Comparison of ENCODE assay signal across 29 cellular contexts in the genomic region with DNA sequence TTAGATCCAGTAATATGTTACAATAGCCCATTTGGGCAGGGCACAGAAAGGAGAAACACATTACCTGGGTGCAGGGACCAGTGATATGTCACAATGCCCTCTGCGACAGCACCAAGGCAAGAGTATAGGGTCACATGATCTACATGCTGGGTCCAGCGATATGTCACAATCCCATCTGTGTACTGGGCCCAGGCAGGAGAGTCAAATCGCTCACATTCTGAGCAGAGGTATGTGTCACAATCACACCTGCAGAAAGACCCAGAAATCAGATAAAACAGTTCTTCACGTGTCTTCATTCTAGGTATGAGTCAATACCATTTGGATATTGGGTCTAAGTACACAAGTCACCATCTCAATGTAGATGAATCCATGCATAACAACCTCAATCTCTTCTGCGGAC.
"Had no signal": no experiment of that assay in that cellular context is flagged by ENCODE, and none has a peak within 500 bp of the region (broad histone marks: within the 10 kb centered on the region; RNA-seq: fewer than 3 reads in every experiment).

No MANE protein-coding gene starts in this region.

- H3K4me3 Mint-ChIP-seq: naive B cell; natural killer cell; nephron; neural progenitor cell; stimulated activated effector memory CD8-positive, alpha-beta T cell treated with anti-CD3 and anti-CD28 coated beads, Interleukin-12 subunit alpha, Interleukin-12 subunit beta, amount 100 ng/mL, for 72 hours; stimulated activated naive B cell treated with anti-CD40 and anti-IgM and Interleukin-4, amounts not matched to agents 10 μg/mL and 1 μg/mL and 100 μg/mL, for 72 hours; stimulated activated naive CD8-positive, alpha-beta T cell treated with anti-CD3 and anti-CD28 coated beads, Interleukin-15, Interleukin-2, amounts not matched to agents 100 ng/mL and 50 ng/mL, for 24 hours had no signal

- H3K4me1 Mint-ChIP-seq: nephron, neural progenitor cell had no signal

- H3K27me3 Mint-ChIP-seq: naive B cell; progenitor cell of endocrine pancreas; stimulated activated naive B cell treated with anti-CD40 and anti-IgM and Interleukin-4, amounts not matched to agents 10 μg/mL and 1 μg/mL and 100 μg/mL, for 72 hours; stimulated activated naive CD8-positive, alpha-beta T cell treated with anti-CD3 and anti-CD28 coated beads, Interleukin-15, Interleukin-2, amounts not matched to agents 100 ng/mL and 50 ng/mL, for 24 hours had no signal

- H3K27ac Mint-ChIP-seq: natural killer cell; nephron; neural progenitor cell; progenitor cell of endocrine pancreas; stimulated activated effector memory CD8-positive, alpha-beta T cell treated with anti-CD3 and anti-CD28 coated beads, Interleukin-12 subunit alpha, Interleukin-12 subunit beta, amount 100 ng/mL, for 72 hours; stimulated activated naive B cell treated with anti-CD40 and anti-IgM and Interleukin-4, amounts not matched to agents 10 μg/mL and 1 μg/mL and 100 μg/mL, for 72 hours; stimulated activated naive CD8-positive, alpha-beta T cell treated with anti-CD3 and anti-CD28 coated beads, Interleukin-15, Interleukin-2, amounts not matched to agents 100 ng/mL and 50 ng/mL, for 24 hours had no signal

- H3K27me3 ChIP-seq: neural progenitor cell, ovary, right lobe of liver, sigmoid colon, suprapubic skin, testis, tibial artery, transverse colon, upper lobe of left lung, vagina had no signal

- H3K9me3 Mint-ChIP-seq: naive B cell; natural killer cell; nephron; stimulated activated effector memory CD8-positive, alpha-beta T cell treated with anti-CD3 and anti-CD28 coated beads, Interleukin-12 subunit alpha, Interleukin-12 subunit beta, amount 100 ng/mL, for 72 hours; stimulated activated naive B cell treated with anti-CD40 and anti-IgM and Interleukin-4, amounts not matched to agents 10 μg/mL and 1 μg/mL and 100 μg/mL, for 72 hours; stimulated activated naive CD8-positive, alpha-beta T cell treated with anti-CD3 and anti-CD28 coated beads, Interleukin-15, Interleukin-2, amounts not matched to agents 100 ng/mL and 50 ng/mL, for 24 hours had no signal

- H3K4me3 ChIP-seq: neural progenitor cell, ovary, psoas muscle, right lobe of liver, sigmoid colon, suprapubic skin, testis, tibial artery, transverse colon, upper lobe of left lung, vagina had no signal

- H3K4me1 ChIP-seq: neural progenitor cell, parathyroid adenoma, psoas muscle, right lobe of liver, sigmoid colon, suprapubic skin, testis, tibial artery, transverse colon, upper lobe of left lung, vagina had no signal

- H3K9me3 ChIP-seq: ovary, psoas muscle, right lobe of liver, sigmoid colon, suprapubic skin, testis, tibial artery, transverse colon, upper lobe of left lung, vagina had no signal

- H3K9ac ChIP-seq: neural progenitor cell, parathyroid adenoma had no signal

- H3K36me3 ChIP-seq: ovary, right lobe of liver had no signal

- DNase-seq: naive B cell; natural killer cell; nucleus accumbens; ovary; posterior cingulate gyrus; psoas muscle; right cardiac atrium; right lobe of liver; sigmoid colon; small intestine; stimulated activated CD4-positive, alpha-beta T cell treated with anti-CD3 and anti-CD28 coated beads, Interleukin-15, amount 100 ng/mL, for 24 hours; stimulated activated CD4-positive, alpha-beta T cell treated with anti-CD3 and anti-CD28 coated beads, Interleukin-2, amount 100 ng/mL, for 24 hours; stimulated activated CD4-positive, alpha-beta T cell treated with anti-CD3 and anti-CD28 coated beads, Interleukin-2, amount 100 ng/mL, for 48 hours; stimulated activated CD4-positive, alpha-beta T cell treated with anti-CD3 and anti-CD28 coated beads, Interleukin-4, amount 100 ng/mL, for 24 hours; stimulated activated naive B cell treated with anti-CD40 and anti-IgM and Interleukin-4, amounts not matched to agents 10 μg/mL and 1 μg/mL and 100 μg/mL, for 72 hours; stimulated activated naive CD4-positive, alpha-beta T cell treated with Interleukin-2 at 50 U/mL for 16 hours; substantia nigra; testis; tibial artery; transverse colon; upper lobe of left lung had no signal

- H3K79me2 ChIP-seq: parathyroid adenoma had no signal

- H2AFZ ChIP-seq: neural progenitor cell, parathyroid adenoma had no signal

- H3K27ac ChIP-seq: neural progenitor cell, ovary, parathyroid adenoma, psoas muscle, right lobe of liver, sigmoid colon, suprapubic skin, testis, tibial artery, transverse colon, upper lobe of left lung, vagina had no signal

- H3K4me2 ChIP-seq: neural progenitor cell had no signal

- ATAC-seq: natural killer cell; psoas muscle; right cardiac atrium; right lobe of liver; stimulated activated effector memory CD8-positive, alpha-beta T cell treated with anti-CD3 and anti-CD28 coated beads, Interleukin-12 subunit alpha, Interleukin-12 subunit beta, amount 100 ng/mL, for 72 hours; stimulated activated naive B cell treated with anti-CD40 and anti-IgM and Interleukin-4, amounts not matched to agents 10 μg/mL and 1 μg/mL and 100 μg/mL, for 72 hours had no signal
